In the genomic region with DNA sequence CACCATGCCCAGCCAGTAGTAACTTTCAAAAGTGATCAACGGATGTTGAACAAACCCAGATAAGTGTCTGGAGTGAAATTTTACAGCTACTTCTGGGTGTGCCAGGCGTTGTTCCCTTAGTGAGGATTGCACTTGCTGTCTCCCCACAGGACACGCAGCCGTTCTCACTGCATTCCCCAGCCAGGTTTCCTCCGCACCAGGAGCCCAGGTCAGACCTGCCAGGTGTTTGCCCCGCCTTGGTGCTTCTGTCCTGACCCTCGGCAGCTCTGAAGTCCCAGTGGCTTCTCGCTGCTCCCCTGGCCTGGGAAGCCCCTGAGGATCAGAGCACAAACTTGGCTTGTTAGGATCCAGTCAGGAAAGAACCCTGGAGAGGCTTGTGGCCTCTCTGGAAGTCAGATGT, we compare ENCODE assay signal across 4 cellular contexts.
"Had no signal": no experiment of that assay in that cellular context is flagged by ENCODE, and none has a peak within 500 bp of the region (broad histone marks: within the 10 kb centered on the region; RNA-seq: fewer than 3 reads in every experiment).

No MANE protein-coding gene starts in this region.

- ATAC-seq: GM23338 had no signal

- H3K27ac Mint-ChIP-seq: GM23338 had no signal

- H3K4me3 Mint-ChIP-seq: GM23338, H9 had no signal

- DNase-seq: H9, HCEC 1CT, IMR-90 had no signal

- H2AFZ ChIP-seq: GM23338 had no signal

- H3K9me3 Mint-ChIP-seq: GM23338, H9 had no signal

- H3K4me3 ChIP-seq: GM23338 had no signal

- H3K4me1 Mint-ChIP-seq: GM23338 had no signal

- H3K4me2 ChIP-seq: GM23338 had no signal
